Comparison of ENCODE assay signal across 17 cellular contexts in genomic region chr1:75345538-75346292, GRCh38.
DNase-seq lines count a peak whose midpoint lies in the region; ATAC-seq, FAIRE-seq and TF ChIP-seq lines count a peak whose summit lies in the region.
"Had no signal": no experiment of that assay in that cellular context is flagged by ENCODE, and none has a peak within 500 bp of the region (broad histone marks: within the 10 kb centered on the region; RNA-seq: fewer than 3 reads in every experiment).

No MANE protein-coding gene starts in this region.

- no peak for TF ChIP-seq CTCF in epithelial cell of proximal tubule (conservative IDR thresholded peaks at IDR 0.05; ENCODE audit: low read depth, low read length)
- no peak for TF ChIP-seq CTCF in kidney (IDR thresholded peaks at IDR 0.05; ENCODE audit: borderline replicate concordance, extremely low read depth, insufficient read depth)

- no peak for DNase-seq in HEK293T (ENCODE audit: extremely low spot score)
- peak; percentile 10 for DNase-seq in T1000 (lab: John Stamatoyannopoulos, UW)
- peak; percentile 10 for DNase-seq in epithelial cell of proximal tubule (ENCODE audit: low read depth)
- DNase-seq in pulmonary artery endothelial cell (ENCODE audit: low read depth, low spot score) = peak; percentile 91
- no peak for DNase-seq in kidney
- DNase-seq in posterior cingulate gyrus = no peak
- DNase-seq: activated CD4-positive, alpha-beta T cell treated with anti-CD3 and anti-CD28 coated beads for 36 hours; DMS79; H7; NCI-H526 treated with DMSO at 0.1 percent for 48 hours; stimulated activated CD4-positive, alpha-beta T cell treated with anti-CD3 and anti-CD28 coated beads, Interleukin-15, amount 100 ng/mL, for 24 hours; testis had no signal

- POLR2A ChIA-PET in HEK293T (lab: Yijun Ruan, JAX) = no interaction called here

- no peak overlapping the region for H3K4me3 ChIP-seq in epithelial cell of proximal tubule (ENCODE audit: low read depth, low read length)
- H3K4me3 ChIP-seq in kidney (ENCODE audit: low read length in 2 of 2) = no peak overlapping the region
- H3K4me3 ChIP-seq: BLaER1, testis had no signal

- no peaks in the 10 kb centered on the region for H3K36me3 ChIP-seq in kidney (ENCODE audit: control insufficient read depth in 1 of 2, insufficient read depth in 2 of 2, low read length in 2 of 2)
- H3K36me3 ChIP-seq: BLaER1 had no signal

- no peaks in the 10 kb centered on the region for H3K4me1 ChIP-seq in kidney (ENCODE audit: control insufficient read depth in 1 of 2, insufficient read depth in 1 of 2, low read depth in 1 of 2, low read length in 2 of 2)
- H3K4me1 ChIP-seq: BLaER1, parathyroid adenoma, testis had no signal

- CTCF ChIA-PET in HEK293T (lab: Yijun Ruan, JAX) = no interaction called here

- no peak for ATAC-seq in GM21717 (IDR thresholded peaks at IDR 0.05; ENCODE audit: unreplicated experiment)
- ATAC-seq: activated CD4-positive, alpha-beta T cell treated with anti-CD3 and anti-CD28 coated beads for 36 hours had no signal

- H3K9me3 ChIP-seq in kidney (ENCODE audit: control insufficient read depth in 1 of 2, low read length in 2 of 2) = no peaks in the 10 kb centered on the region
- H3K9me3 ChIP-seq: BLaER1, testis had no signal

- no peak overlapping the region for H3K27ac ChIP-seq in kidney (ENCODE audit: low read depth in 2 of 2, low read length in 2 of 2)
- H3K27ac ChIP-seq: BLaER1, KMS-11, parathyroid adenoma, testis had no signal

- no peak overlapping the region for H3K9ac ChIP-seq in kidney (ENCODE audit: low read length in 2 of 2)
- H3K9ac ChIP-seq: BLaER1, KMS-11, parathyroid adenoma had no signal

- FAIRE-seq in kidney (lab: Jason Lieb, UNC) = no peak
- FAIRE-seq: colon had no signal

- intact Hi-C loops in kidney (cut with DNase I) = no loop called here
- intact Hi-C loops in posterior cingulate gyrus (cut with DNase I) = no loop called here

TF ChIP-seq in HEK293T, 16 proteins besides CTCF, POLR2A, EP300 and RAD21:
- TF ChIP-seq ZNF384 (IDR thresholded peaks at IDR 0.05) (no peak), CTBP1 (IDR thresholded peaks at IDR 0.05; ENCODE audit: borderline replicate concordance) (0 out of 2 replicates have a peak, but pooled peaks have one; percentile 5), LEF1 (IDR thresholded peaks at IDR 0.05; ENCODE audit: borderline replicate concordance) (no peak), FOXA1 (IDR thresholded peaks at IDR 0.05) (no peak), ARNT (IDR thresholded peaks at IDR 0.05) (no peak), FOXK2 (IDR thresholded peaks at IDR 0.05) (no peak), PKNOX1 (IDR thresholded peaks at IDR 0.05) (no peak), SP1 (IDR thresholded peaks at IDR 0.05) (no peak)

Comparison
In these comparisons a context has a peak if more than half of its experiments do, and no peak if none do; other contexts are left out.
1. DNase-seq: peak in T1000 (single experiment), epithelial cell of proximal tubule (single experiment) and pulmonary artery endothelial cell (single experiment); none in HEK293T (single experiment), kidney (single experiment) and posterior cingulate gyrus (0 of 10).